Comparison of ENCODE assay signal across 26 cellular contexts in genomic region chr18:36330435-36331049, GRCh38. TPM values are rescaled to one million over a fixed set of nuclear protein-coding genes. Genes with fewer than 3 reads are reported as not detected.
A peak's percentile ranks its signal among the peaks of the same experiment; 100 is the strongest.
DNase-seq lines count a peak whose midpoint lies in the region; ATAC-seq and TF ChIP-seq lines count a peak whose summit lies in the region.
"Had no signal": no experiment of that assay in that cellular context is flagged by ENCODE, and none has a peak within 500 bp of the region (broad histone marks: within the 10 kb centered on the region; RNA-seq: fewer than 3 reads in every experiment).

No MANE protein-coding gene starts in this region.

- POLR2A ChIA-PET in SK-N-SH (lab: Yijun Ruan, JAX), result no interaction called here

- H3K9me2 ChIP-seq in SK-N-SH, result no peaks in the 10 kb centered on the region

- H3K9me3 ChIP-seq in SK-N-SH (no peaks in the 10 kb centered on the region), esophagus muscularis mucosa (no peaks in the 10 kb centered on the region), psoas muscle (no peaks in the 10 kb centered on the region), WERI-Rb-1 (ENCODE audit: severe bottlenecking) (no peaks in the 10 kb centered on the region)
- H3K9me3 ChIP-seq: Peyer's patch had no signal

- no peak overlapping the region for H3K4me2 ChIP-seq in SK-N-SH

- no peak for DNase-seq in SK-N-SH
- DNase-seq in NCI-H69 (lab: John Stamatoyannopoulos, UW), result peak; percentile 57
- peak; percentile 89 for DNase-seq in esophagus muscularis mucosa (ENCODE audit: extremely low spot score)
- no peak for DNase-seq in psoas muscle
- no peak for DNase-seq in WERI-Rb-1
- no peak for DNase-seq in stimulated activated CD4-positive, alpha-beta T cell treated with anti-CD3 and anti-CD28 coated beads, Interleukin-2, amount 100 ng/mL, for 24 hours
- no peak for DNase-seq in activated effector memory CD4-positive, alpha-beta T cell treated with Interleukin-2 at 50 U/mL for 16 hours
- DNase-seq: activated B cell treated with CpG ODN at 0.5 μM for 24 hours; activated CD4-positive, alpha-beta T cell treated with anti-CD3 and anti-CD28 coated beads, Interleukin-2, amount 50 U/mL, for 4 hours; caudate nucleus; CD4-positive, alpha-beta T cell; dermis blood vessel endothelial cell; DMS 273 treated with DMSO at 0.1 percent for 48 hours; Kasumi-1; NCI-H1694; NCI-H2171 treated with DMSO at 0.1 percent for 48 hours; NCI-H524 treated with DMSO at 0.1 percent for 48 hours; nephron progenitor cell; Peyer's patch had no signal

- no peaks in the 10 kb centered on the region for H3F3A ChIP-seq in SK-N-SH (replicated peaks; ENCODE audit: insufficient read depth)

- H3K27ac ChIP-seq in SK-N-SH (ENCODE audit: low read depth in 2 of 2, low read length in 1 of 2), result no peak overlapping the region; a peak in 1 of 4 replicates
- peak overlapping the region in 1 of 4 donors; percentile 13 for H3K27ac ChIP-seq in esophagus muscularis mucosa (replicated peaks in 1 of 4)
- no peak overlapping the region for H3K27ac ChIP-seq in psoas muscle
- no peak overlapping the region for H3K27ac ChIP-seq in WERI-Rb-1
- H3K27ac ChIP-seq: 22Rv1, parathyroid adenoma, Peyer's patch, SK-N-MC had no signal

- TF ChIP-seq CTCF in SK-N-SH (IDR thresholded peaks at IDR 0.05) (no peak), esophagus muscularis mucosa (IDR thresholded peaks at IDR 0.05) (no peak), psoas muscle (IDR thresholded peaks at IDR 0.05) (no peak), WERI-Rb-1 (IDR thresholded peaks at IDR 0.05; ENCODE audit: low read depth, low read length) (no peak)

- H3K36me3 ChIP-seq in SK-N-SH (replicated peaks in 1 of 2; ENCODE audit: control insufficient read depth in 1 of 2, insufficient read depth in 2 of 2, low read length in 1 of 2) (no peaks in the 10 kb centered on the region), esophagus muscularis mucosa (no peaks in the 10 kb centered on the region), psoas muscle (ENCODE audit: insufficient read depth in 1 of 2, low read depth in 1 of 2) (no peaks in the 10 kb centered on the region), WERI-Rb-1 (no peaks in the 10 kb centered on the region)
- H3K36me3 ChIP-seq: Peyer's patch had no signal

- TF ChIP-seq EP300 in SK-N-SH (IDR thresholded peaks at IDR 0.05; ENCODE audit: borderline replicate concordance in 1 of 2, low read depth in 1 of 2, low read length in 1 of 2) (no peak), esophagus muscularis mucosa (IDR thresholded peaks at IDR 0.05) (no peak)

- ATAC-seq in SK-N-SH treated with all-trans-retinoic acid at 6 μM for 48 hours (peak; percentile 55; the same call in 1 of the 3 replicates), psoas muscle (peak; percentile 48 to 71 (median 59))
- ATAC-seq: sciatic nerve had no signal

- H3K27me3 ChIP-seq in SK-N-SH (ENCODE audit: insufficient read depth), result no peaks in the 10 kb centered on the region
- H3K27me3 ChIP-seq in esophagus muscularis mucosa, result no peaks in the 10 kb centered on the region
- no peaks in the 10 kb centered on the region for H3K27me3 ChIP-seq in psoas muscle (ENCODE audit: insufficient read depth in 3 of 3, low read length in 2 of 3)
- no peaks in the 10 kb centered on the region for H3K27me3 ChIP-seq in WERI-Rb-1 (ENCODE audit: insufficient read depth, low read depth, severe bottlenecking)
- H3K27me3 ChIP-seq: Peyer's patch had no signal

- no peak for TF ChIP-seq POLR2A in esophagus muscularis mucosa (IDR thresholded peaks at IDR 0.05; ENCODE audit: low read depth)

- no peaks in the 10 kb centered on the region for H4K20me1 ChIP-seq in SK-N-SH (ENCODE audit: insufficient read depth)

- H3K4me3 ChIP-seq in SK-N-SH (ENCODE audit: low read depth in 2 of 2, low read length in 1 of 2), result no peak overlapping the region
- H3K4me3 ChIP-seq in esophagus muscularis mucosa, result no peak overlapping the region
- H3K4me3 ChIP-seq in psoas muscle, result no peak overlapping the region
- no peak overlapping the region for H3K4me3 ChIP-seq in WERI-Rb-1 (ENCODE audit: low read depth, low read length)
- H3K4me3 ChIP-seq: Peyer's patch, SK-N-MC had no signal

- 74% methylated on average over 4 of the region's 6 CpGs for WGBS in SK-N-SH (ENCODE audit: low lambda C conversion rate)
- 83% methylated on average over 6 of the region's 6 CpGs for WGBS in esophagus muscularis mucosa
- WGBS in psoas muscle, 3 donors, result 59 to 65% (median 63%) methylated on average over 6 of the region's 6 CpGs

- TF ChIP-seq RAD21 in SK-N-SH (IDR thresholded peaks at IDR 0.05; ENCODE audit: low read length), result no peak

- no peak overlapping the region for H3K9ac ChIP-seq in SK-N-SH
- H3K9ac ChIP-seq: parathyroid adenoma had no signal

- intact Hi-C loops in esophagus muscularis mucosa (cut with DNase I) (no loop called here), psoas muscle (cut with DNase I) (no loop called here)

- CTCF ChIA-PET in SK-N-SH (lab: Yijun Ruan, JAX), result interaction anchor here (1.0 kb wide), 1 partner anchor 34 kb away, joined by 4 read pairs; no protein-coding TSS in a partner anchor

- no peaks in the 10 kb centered on the region for H3K79me2 ChIP-seq in SK-N-SH (ENCODE audit: insufficient read depth)
- H3K79me2 ChIP-seq: parathyroid adenoma had no signal

- no peak overlapping the region for H2AFZ ChIP-seq in SK-N-SH (ENCODE audit: low read depth)
- H2AFZ ChIP-seq: parathyroid adenoma had no signal

- H3K4me1 ChIP-seq in SK-N-SH (ENCODE audit: control insufficient read depth in 1 of 2, insufficient read depth in 2 of 2, low read depth in 1 of 2, low read length in 1 of 2), result peaks cover 0 to 53% of the 10 kb centered on the region in 2 experiments; a peak in 1 of 4 replicates
- H3K4me1 ChIP-seq in esophagus muscularis mucosa, result peaks cover 0 to 20% (median 3%) of the 10 kb centered on the region in 4 donors
- H3K4me1 ChIP-seq in psoas muscle, result peaks cover 15% of the 10 kb centered on the region
- H3K4me1 ChIP-seq: parathyroid adenoma had no signal

TF ChIP-seq in SK-N-SH treated with all-trans-retinoic acid at 6 μM for 48 hours, 23 proteins besides CTCF, POLR2A, EP300 and RAD21 (continues in another document):
- TF ChIP-seq ARNTL (CRISPR knock-in tag; IDR thresholded peaks at IDR 0.05; ENCODE audit: borderline replicate concordance, low read depth) (no peak), PPARA (CRISPR knock-in tag; IDR thresholded peaks at IDR 0.05; ENCODE audit: borderline replicate concordance) (no peak), CSDC2 (CRISPR knock-in tag; IDR thresholded peaks at IDR 0.05) (no peak), ESRRG (CRISPR knock-in tag; IDR thresholded peaks at IDR 0.05) (no peak)
- TF ChIP-seq, protein P1, sequence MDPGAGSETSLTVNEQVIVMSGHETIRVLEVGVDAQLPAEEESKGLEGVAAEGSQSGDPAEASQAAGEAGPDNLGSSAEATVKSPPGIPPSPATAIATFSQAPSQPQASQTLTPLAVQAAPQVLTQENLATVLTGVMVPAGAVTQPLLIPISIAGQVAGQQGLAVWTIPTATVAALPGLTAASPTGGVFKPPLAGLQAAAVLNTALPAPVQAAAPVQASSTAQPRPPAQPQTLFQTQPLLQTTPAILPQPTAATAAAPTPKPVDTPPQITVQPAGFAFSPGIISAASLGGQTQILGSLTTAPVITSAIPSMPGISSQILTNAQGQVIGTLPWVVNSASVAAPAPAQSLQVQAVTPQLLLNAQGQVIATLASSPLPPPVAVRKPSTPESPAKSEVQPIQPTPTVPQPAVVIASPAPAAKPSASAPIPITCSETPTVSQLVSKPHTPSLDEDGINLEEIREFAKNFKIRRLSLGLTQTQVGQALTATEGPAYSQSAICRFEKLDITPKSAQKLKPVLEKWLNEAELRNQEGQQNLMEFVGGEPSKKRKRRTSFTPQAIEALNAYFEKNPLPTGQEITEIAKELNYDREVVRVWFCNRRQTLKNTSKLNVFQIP (CRISPR knock-in tag; IDR thresholded peaks at IDR 0.05; ENCODE audit: borderline replicate concordance, low read depth), result no peak

TF ChIP-seq in SK-N-SH, 30 proteins besides CTCF, POLR2A, EP300 and RAD21 (continues in another document):
- no peak for TF ChIP-seq MXI1 (IDR thresholded peaks at IDR 0.05; ENCODE audit: low read depth, low read length)
- no peak for TF ChIP-seq USF2 (IDR thresholded peaks at IDR 0.05; ENCODE audit: borderline replicate concordance, low read depth, low read length)
- TF ChIP-seq POLR2AphosphoS5 (IDR thresholded peaks at IDR 0.05; ENCODE audit: low read depth, low read length), result no peak

RNA-seq across cellular contexts. Expression of gene FHOD3, which starts 33.0 kb away (rescaled TPM):
- polyA plus RNA-seq in SK-N-SH (2012; rRNA removed) (10.9 and 11.6 TPM in 2 replicates), psoas muscle (10 to 100 TPM in 2 of 3 donors, 1 to 10 TPM in 1; 5.4 to 13.7 (median 10.8) TPM)
- polyA plus RNA-seq in SK-N-SH (2012; cell fraction: cytosol; rRNA removed), result 9.1 and 10.5 TPM in 2 replicates
- 19.0 and 20.8 TPM in 2 replicates for polyA plus RNA-seq in SK-N-SH (2012; cell fraction: nucleus; rRNA removed)
- total RNA-seq in esophagus muscularis mucosa (10 to 100 TPM; 24.1 to 51.4 (median 33.8) TPM), psoas muscle (10 to 100 TPM; 20.2 to 98.2 (median 33.5) TPM)
- total RNA-seq: activated B cell treated with CpG ODN at 0.5 μM for 24 hours; activated T-helper 1 cell treated with anti-CD3 and anti-CD28 coated beads, Interleukin-12 subunit alpha, Interleukin-12 subunit beta, Interleukin-2, Interleukin-4 antibody, amounts not matched to agents 30 ng/mL and 10 ng/mL and 1 ng/mL, durations not matched to agents 14 hours and 24 hours and 36 hours; CD4-positive, alpha-beta T cell; mononuclear cell had no signal

Comparison
In these comparisons a context has a peak if more than half of its experiments do, and no peak if none do; other contexts are left out.
1. DNase-seq: peak in NCI-H69 (single experiment) and esophagus muscularis mucosa (single experiment); none in SK-N-SH (single experiment), psoas muscle (0 of 2), WERI-Rb-1 (single experiment), stimulated activated CD4-positive, alpha-beta T cell treated with anti-CD3 and anti-CD28 coated beads, Interleukin-2, amount 100 ng/mL, for 24 hours (0 of 2) and activated effector memory CD4-positive, alpha-beta T cell treated with Interleukin-2 at 50 U/mL for 16 hours (single experiment).